Comparison of ENCODE assay signal across 8 cellular contexts in genomic region chr14:73491256-73491976, GRCh38. TPM values are rescaled to one million over a fixed set of nuclear protein-coding genes. Genes with fewer than 3 reads are reported as not detected.
A peak's percentile ranks its signal among the peaks of the same experiment; 100 is the strongest.
DNase-seq lines count a peak whose midpoint lies in the region; ATAC-seq and TF ChIP-seq lines count a peak whose summit lies in the region.

No MANE protein-coding gene starts in this region.

- DNase-seq in D341Med (ENCODE audit: low spot score) = peak; percentile 77
- peak; percentile 42 to 45 for DNase-seq in SHP77 (lab: John Stamatoyannopoulos, UW)
- DNase-seq in activated naive CD4-positive, alpha-beta T cell treated with anti-CD3 and anti-CD28 coated beads, Interleukin-2, amount 50 U/mL, for 16 hours = peak; percentile 71
- DNase-seq in heart left ventricle = peak; percentile 35 to 78 (median 61)
- peak; percentile 48 to 55 for DNase-seq in uterus

- H3K27ac ChIP-seq in HUES48 (ENCODE audit: low read depth, low read length) (peak overlapping the region; percentile 75), heart left ventricle (peak overlapping the region; percentile 66 to 95 (median 88)), rectal smooth muscle tissue (ENCODE audit: low read depth, low read length) (peak overlapping the region; percentile 86), uterus (peak overlapping the region; percentile 79 to 90)

- H3K9me3 ChIP-seq in HUES48 (ENCODE audit: control insufficient read depth, insufficient read depth, low read length) = no peaks in the 10 kb centered on the region
- no peaks in the 10 kb centered on the region for H3K9me3 ChIP-seq in heart left ventricle
- H3K9me3 ChIP-seq in uterus = no peaks in the 10 kb centered on the region

- peak; percentile 47 for ATAC-seq in GM21381 (IDR thresholded peaks at IDR 0.05; ENCODE audit: unreplicated experiment)
- ATAC-seq in heart left ventricle = peak in 3 of 4 donors; percentile 29 to 64 (median 62)

- WGBS in heart left ventricle, 4 donors = 1 to 2% (median 2%) methylated on average over 39 to 90 of the region's 90 CpGs

- H3K27me3 ChIP-seq in HUES48 (ENCODE audit: control insufficient read depth, insufficient read depth, low read length) (no peaks in the 10 kb centered on the region), heart left ventricle (no peaks in the 10 kb centered on the region), rectal smooth muscle tissue (ENCODE audit: control insufficient read depth, insufficient read depth, low read length) (no peaks in the 10 kb centered on the region), uterus (no peaks in the 10 kb centered on the region)

- H3K4me1 ChIP-seq in HUES48 (ENCODE audit: control insufficient read depth, insufficient read depth, low read length) (peaks cover 16% of the 10 kb centered on the region), heart left ventricle (peaks cover 0 to 43% (median 28%) of the 10 kb centered on the region in 12 donors), rectal smooth muscle tissue (ENCODE audit: control insufficient read depth, insufficient read depth, low read length) (peaks cover 13% of the 10 kb centered on the region), uterus (peaks cover 0 to 11% of the 10 kb centered on the region in 2 donors)

- TF ChIP-seq CTCF in heart left ventricle (IDR thresholded peaks at IDR 0.05) = no peak
- TF ChIP-seq CTCF in uterus (IDR thresholded peaks at IDR 0.05) = no peak

- TF ChIP-seq POLR2A in heart left ventricle (IDR thresholded peaks at IDR 0.05) (no peak), uterus (IDR thresholded peaks at IDR 0.05) (peak; percentile 21 to 44)

- H3K9ac ChIP-seq in HUES48 (ENCODE audit: low read depth, low read length) = peak overlapping the region; percentile 81
- H3K9ac ChIP-seq in rectal smooth muscle tissue (ENCODE audit: low read length) = peak overlapping the region; percentile 45

- intact Hi-C loops in heart left ventricle (cut with DNase I) = loop anchor here in 1 of 10 donors (5.0 kb wide), 2 partner anchors 76 to 141 kb away; partner anchors contain the start of gene ACOT2
- intact Hi-C loops in uterus (cut with DNase I; ENCODE audit: low total_unique reads) = loop anchor here (5.0 kb wide), 1 partner anchor 76 kb away; the partner anchor contains the start of gene ACOT2

- H3K4me3 ChIP-seq in HUES48 (ENCODE audit: low read depth, low read length) (peak overlapping the region; percentile 77), heart left ventricle (peak overlapping the region; percentile 40 to 92 (median 78)), rectal smooth muscle tissue (ENCODE audit: low read length) (peak overlapping the region; percentile 79), uterus (peak overlapping the region; percentile 64 to 76)

- peaks cover 14% of the 10 kb centered on the region; the same call in 1 of the 2 replicates for H3K36me3 ChIP-seq in HUES48 (ENCODE audit: control insufficient read depth, insufficient read depth, low read length)
- H3K36me3 ChIP-seq in heart left ventricle = peaks cover 0 to 18% (median 6%) of the 10 kb centered on the region in 9 donors
- no peaks in the 10 kb centered on the region for H3K36me3 ChIP-seq in rectal smooth muscle tissue (ENCODE audit: control insufficient read depth, insufficient read depth, low read length)
- H3K36me3 ChIP-seq in uterus = no peaks in the 10 kb centered on the region

RNA-seq across cellular contexts. Expression of gene RIOX1, which starts 0.7 kb away (rescaled TPM):
- 10 to 100 TPM in 2 of 9 donors, 1 to 10 TPM in 7; 7.0 to 20.2 (median 9.2) TPM for total RNA-seq in heart left ventricle
- 1 to 10 TPM; 5.0 to 7.5 TPM for polyA plus RNA-seq in heart left ventricle
- total RNA-seq in uterus = 10 to 100 TPM; 12.3 to 32.1 (median 17.7) TPM

RNA-seq across cellular contexts. Expression of gene NUMB, which starts 33.1 kb away (rescaled TPM):
- total RNA-seq in heart left ventricle (10 to 100 TPM; 22.4 to 59.1 (median 35.0) TPM), uterus (100 to 1,000 TPM in 1 of 4 donors, 10 to 100 TPM in 3; 27.1 to 119 (median 40.8) TPM)
- polyA plus RNA-seq in heart left ventricle = 10 to 100 TPM; 18.2 to 28.7 TPM

RNA-seq across cellular contexts. Expression of gene ACOT1, which starts 45.5 kb away (rescaled TPM):
- 10 to 100 TPM in 7 of 9 donors, 1 to 10 TPM in 2; 6.0 to 34.4 (median 27.0) TPM for total RNA-seq in heart left ventricle
- polyA plus RNA-seq in heart left ventricle = 10 to 100 TPM in 1 of 2 donors, 1 to 10 TPM in 1; 8.4 to 17.2 TPM
- total RNA-seq in uterus = 1 to 10 TPM; 1.2 to 8.2 (median 4.2) TPM

Comparison
In these comparisons a context has a peak if more than half of its experiments do, and no peak if none do; other contexts are left out.
1. Peak in every context shown above with its lines: DNase-seq, ATAC-seq, H3K4me3 ChIP-seq and H3K27ac ChIP-seq.
2. POLR2A ChIP-seq: peak in uterus (2 of 2); none in heart left ventricle (0 of 2).